In genomic region chr4:112418092-112418491, GRCh38 we compare ENCODE assay signal across 1 cellular context.
TF ChIP-seq lines count a peak whose summit lies in the region.

No MANE protein-coding gene starts in this region.

TF ChIP-seq in SK-N-SH treated with all-trans-retinoic acid at 6 μM for 48 hours, 23 proteins besides CTCF, POLR2A, EP300 and RAD21 (continued from another document):
- TF ChIP-seq, protein P1, sequence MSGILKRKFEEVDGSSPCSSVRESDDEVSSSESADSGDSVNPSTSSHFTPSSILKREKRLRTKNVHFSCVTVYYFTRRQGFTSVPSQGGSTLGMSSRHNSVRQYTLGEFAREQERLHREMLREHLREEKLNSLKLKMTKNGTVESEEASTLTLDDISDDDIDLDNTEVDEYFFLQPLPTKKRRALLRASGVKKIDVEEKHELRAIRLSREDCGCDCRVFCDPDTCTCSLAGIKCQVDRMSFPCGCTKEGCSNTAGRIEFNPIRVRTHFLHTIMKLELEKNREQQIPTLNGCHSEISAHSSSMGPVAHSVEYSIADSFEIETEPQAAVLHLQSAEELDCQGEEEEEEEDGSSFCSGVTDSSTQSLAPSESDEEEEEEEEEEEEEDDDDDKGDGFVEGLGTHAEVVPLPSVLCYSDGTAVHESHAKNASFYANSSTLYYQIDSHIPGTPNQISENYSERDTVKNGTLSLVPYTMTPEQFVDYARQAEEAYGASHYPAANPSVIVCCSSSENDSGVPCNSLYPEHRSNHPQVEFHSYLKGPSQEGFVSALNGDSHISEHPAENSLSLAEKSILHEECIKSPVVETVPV (CRISPR knock-in tag; IDR thresholded peaks at IDR 0.05), result no peak
TF ChIP-seq in SK-N-SH treated with all-trans-retinoic acid at 6 μM for 48 hours: peak in this region for 0.
